ENCODE assay signal across 2 cellular contexts in genomic region chrX:40736170-40736505, GRCh38.
TF ChIP-seq lines count a peak whose summit lies in the region.

No MANE protein-coding gene starts in this region.

TF ChIP-seq in K562, 482 proteins besides CTCF, POLR2A, EP300 and RAD21:
- TF ChIP-seq XRCC5 (IDR thresholded peaks at IDR 0.05; ENCODE audit: low read depth, low read length) (no peak), ZNF384 (IDR thresholded peaks at IDR 0.05; ENCODE audit: low read depth, low read length) (peak; percentile 79), LEF1 (IDR thresholded peaks at IDR 0.05) (no peak), ZBTB1 (CRISPR knock-in tag; IDR thresholded peaks at IDR 0.05; ENCODE audit: borderline replicate concordance, low read depth) (no peak), ZC3H4 (CRISPR knock-in tag; IDR thresholded peaks at IDR 0.05; ENCODE audit: borderline replicate concordance) (no peak), ZNF75A (CRISPR knock-in tag; IDR thresholded peaks at IDR 0.05) (peak; percentile 26; the same call in 1 of the 2 replicates), ATF1 (CRISPR knock-in tag; IDR thresholded peaks at IDR 0.05) (no peak), ATF1 (tag; IDR thresholded peaks at IDR 0.05) (peak; percentile 82; the same call in 1 of the 2 replicates), NCOA6 (IDR thresholded peaks at IDR 0.05) (no peak)

TF ChIP-seq in HepG2, 621 proteins besides CTCF, POLR2A, EP300 and RAD21:
- TF ChIP-seq ZNF430 (CRISPR knock-in tag; IDR thresholded peaks at IDR 0.05), result no peak
- 0 out of 2 replicates have a peak, but pooled peaks have one; percentile 2 for TF ChIP-seq GATAD2A (CRISPR knock-in tag; IDR thresholded peaks at IDR 0.05)
- 0 out of 2 replicates have a peak, but pooled peaks have one; percentile 28 for TF ChIP-seq ZNF317 (CRISPR knock-in tag; IDR thresholded peaks at IDR 0.05)
- no peak for TF ChIP-seq PAWR (CRISPR knock-in tag; IDR thresholded peaks at IDR 0.05; ENCODE audit: borderline replicate concordance)
- TF ChIP-seq, protein P1, sequence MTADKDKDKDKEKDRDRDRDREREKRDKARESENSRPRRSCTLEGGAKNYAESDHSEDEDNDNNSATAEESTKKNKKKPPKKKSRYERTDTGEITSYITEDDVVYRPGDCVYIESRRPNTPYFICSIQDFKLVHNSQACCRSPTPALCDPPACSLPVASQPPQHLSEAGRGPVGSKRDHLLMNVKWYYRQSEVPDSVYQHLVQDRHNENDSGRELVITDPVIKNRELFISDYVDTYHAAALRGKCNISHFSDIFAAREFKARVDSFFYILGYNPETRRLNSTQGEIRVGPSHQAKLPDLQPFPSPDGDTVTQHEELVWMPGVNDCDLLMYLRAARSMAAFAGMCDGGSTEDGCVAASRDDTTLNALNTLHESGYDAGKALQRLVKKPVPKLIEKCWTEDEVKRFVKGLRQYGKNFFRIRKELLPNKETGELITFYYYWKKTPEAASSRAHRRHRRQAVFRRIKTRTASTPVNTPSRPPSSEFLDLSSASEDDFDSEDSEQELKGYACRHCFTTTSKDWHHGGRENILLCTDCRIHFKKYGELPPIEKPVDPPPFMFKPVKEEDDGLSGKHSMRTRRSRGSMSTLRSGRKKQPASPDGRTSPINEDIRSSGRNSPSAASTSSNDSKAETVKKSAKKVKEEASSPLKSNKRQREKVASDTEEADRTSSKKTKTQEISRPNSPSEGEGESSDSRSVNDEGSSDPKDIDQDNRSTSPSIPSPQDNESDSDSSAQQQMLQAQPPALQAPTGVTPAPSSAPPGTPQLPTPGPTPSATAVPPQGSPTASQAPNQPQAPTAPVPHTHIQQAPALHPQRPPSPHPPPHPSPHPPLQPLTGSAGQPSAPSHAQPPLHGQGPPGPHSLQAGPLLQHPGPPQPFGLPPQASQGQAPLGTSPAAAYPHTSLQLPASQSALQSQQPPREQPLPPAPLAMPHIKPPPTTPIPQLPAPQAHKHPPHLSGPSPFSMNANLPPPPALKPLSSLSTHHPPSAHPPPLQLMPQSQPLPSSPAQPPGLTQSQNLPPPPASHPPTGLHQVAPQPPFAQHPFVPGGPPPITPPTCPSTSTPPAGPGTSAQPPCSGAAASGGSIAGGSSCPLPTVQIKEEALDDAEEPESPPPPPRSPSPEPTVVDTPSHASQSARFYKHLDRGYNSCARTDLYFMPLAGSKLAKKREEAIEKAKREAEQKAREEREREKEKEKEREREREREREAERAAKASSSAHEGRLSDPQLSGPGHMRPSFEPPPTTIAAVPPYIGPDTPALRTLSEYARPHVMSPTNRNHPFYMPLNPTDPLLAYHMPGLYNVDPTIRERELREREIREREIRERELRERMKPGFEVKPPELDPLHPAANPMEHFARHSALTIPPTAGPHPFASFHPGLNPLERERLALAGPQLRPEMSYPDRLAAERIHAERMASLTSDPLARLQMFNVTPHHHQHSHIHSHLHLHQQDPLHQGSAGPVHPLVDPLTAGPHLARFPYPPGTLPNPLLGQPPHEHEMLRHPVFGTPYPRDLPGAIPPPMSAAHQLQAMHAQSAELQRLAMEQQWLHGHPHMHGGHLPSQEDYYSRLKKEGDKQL (CRISPR knock-in tag; IDR thresholded peaks at IDR 0.05; ENCODE audit: low read depth), result no peak
- TF ChIP-seq STAT5B (CRISPR knock-in tag; IDR thresholded peaks at IDR 0.05), result no peak
- TF ChIP-seq ZFX (CRISPR knock-in tag; IDR thresholded peaks at IDR 0.05; ENCODE audit: low read depth), result 0 out of 2 replicates have a peak, but pooled peaks have one; percentile 24
- TF ChIP-seq CBX2 (IDR thresholded peaks at IDR 0.05; ENCODE audit: low read depth, low read length), result no peak
- no peak for TF ChIP-seq CBX2 (CRISPR knock-in tag; IDR thresholded peaks at IDR 0.05; ENCODE audit: low read depth)
